27 cellular contexts compared by ENCODE assay signal in genomic region chr14:81272322-81272721, GRCh38.
"Had no signal": no experiment of that assay in that cellular context is flagged by ENCODE, and none has a peak within 500 bp of the region (broad histone marks: within the 10 kb centered on the region; RNA-seq: fewer than 3 reads in every experiment).

No MANE protein-coding gene starts in this region.

- H3K9me3 ChIP-seq: colonic mucosa, gastrocnemius medialis, heart right ventricle, thoracic aorta, transverse colon, vagina had no signal

- H3K27ac Mint-ChIP-seq: dendritic cell treated with granulocyte-macrophage colony-stimulating factor and Interleukin-4, amounts not matched to agents 40 ng/mL and 50 ng/mL, for 4 days; endodermal cell; immature natural killer cell; naive thymus-derived CD4-positive, alpha-beta T cell; neural progenitor cell; stimulated activated naive B cell treated with anti-CD40 and anti-IgM and Interleukin-4, amounts not matched to agents 10 μg/mL and 1 μg/mL and 100 μg/mL, for 72 hours; stimulated activated naive CD8-positive, alpha-beta T cell treated with anti-CD3 and anti-CD28 coated beads, Interleukin-15, Interleukin-2, amounts not matched to agents 100 ng/mL and 50 ng/mL, for 24 hours had no signal

- H2AFZ ChIP-seq: neural progenitor cell, parathyroid adenoma had no signal

- H3K4me1 ChIP-seq: colonic mucosa had no signal

- H3K4me3 ChIP-seq: colonic mucosa, gastrocnemius medialis, heart right ventricle, neural progenitor cell, skin epidermis, thoracic aorta, transverse colon, vagina had no signal

- H3K27me3 Mint-ChIP-seq: progenitor cell of endocrine pancreas had no signal

- H3K36me3 Mint-ChIP-seq: immature natural killer cell; naive thymus-derived CD4-positive, alpha-beta T cell; stimulated activated naive B cell treated with anti-CD40 and anti-IgM and Interleukin-4, amounts not matched to agents 10 μg/mL and 1 μg/mL and 100 μg/mL, for 72 hours had no signal

- H3K79me2 ChIP-seq: parathyroid adenoma had no signal

- H3K9me3 Mint-ChIP-seq: dendritic cell treated with granulocyte-macrophage colony-stimulating factor and Interleukin-4, amounts not matched to agents 40 ng/mL and 50 ng/mL, for 4 days; endodermal cell; immature natural killer cell; naive thymus-derived CD4-positive, alpha-beta T cell; nephron; neural progenitor cell; stimulated activated naive B cell treated with anti-CD40 and anti-IgM and Interleukin-4, amounts not matched to agents 10 μg/mL and 1 μg/mL and 100 μg/mL, for 72 hours; stimulated activated naive CD8-positive, alpha-beta T cell treated with anti-CD3 and anti-CD28 coated beads, Interleukin-15, Interleukin-2, amounts not matched to agents 100 ng/mL and 50 ng/mL, for 24 hours had no signal

- H3K27ac ChIP-seq: colonic mucosa, gastrocnemius medialis, neural progenitor cell, parathyroid adenoma, skin epidermis, thoracic aorta, transverse colon, vagina had no signal

- ATAC-seq: esophagus mucosa; gastrocnemius medialis; naive thymus-derived CD4-positive, alpha-beta T cell; stimulated activated naive B cell treated with anti-CD40 and anti-IgM and Interleukin-4, amounts not matched to agents 10 μg/mL and 1 μg/mL and 100 μg/mL, for 72 hours had no signal

- H3K4me3 Mint-ChIP-seq: dendritic cell treated with granulocyte-macrophage colony-stimulating factor and Interleukin-4, amounts not matched to agents 40 ng/mL and 50 ng/mL, for 4 days; endodermal cell; immature natural killer cell; naive thymus-derived CD4-positive, alpha-beta T cell; nephron; neural progenitor cell; stimulated activated naive B cell treated with anti-CD40 and anti-IgM and Interleukin-4, amounts not matched to agents 10 μg/mL and 1 μg/mL and 100 μg/mL, for 72 hours; stimulated activated naive CD8-positive, alpha-beta T cell treated with anti-CD3 and anti-CD28 coated beads, Interleukin-15, Interleukin-2, amounts not matched to agents 100 ng/mL and 50 ng/mL, for 24 hours had no signal

- H3K4me1 Mint-ChIP-seq: immature natural killer cell had no signal

- DNase-seq: colonic mucosa; effector CD8-positive, alpha-beta T cell; endodermal cell; gastrocnemius medialis; heart right ventricle; hippocampal formation; immature natural killer cell; islet precursor cell; kidney glomerular epithelial cell; mesendoderm; midbrain; naive thymus-derived CD4-positive, alpha-beta T cell; right cardiac atrium; stimulated activated CD4-positive, alpha-beta T cell treated with anti-CD3 and anti-CD28 coated beads, Interleukin-15, amount 100 ng/mL, for 24 hours; stimulated activated CD4-positive, alpha-beta T cell treated with anti-CD3 and anti-CD28 coated beads, Interleukin-2, amount 100 ng/mL, for 48 hours; stimulated activated naive B cell treated with anti-CD40 and anti-IgM and Interleukin-4, amounts not matched to agents 10 μg/mL and 1 μg/mL and 100 μg/mL, for 72 hours; transverse colon had no signal

- H3K36me3 ChIP-seq: colonic mucosa, neural progenitor cell, thoracic aorta, transverse colon, vagina had no signal

- H3K9ac ChIP-seq: neural progenitor cell, parathyroid adenoma had no signal

- H3K4me2 ChIP-seq: neural progenitor cell had no signal

- H3K27me3 ChIP-seq: colonic mucosa, gastrocnemius medialis, neural progenitor cell, transverse colon, vagina had no signal
